Comparison of ENCODE assay signal across 10 cellular contexts in the genomic region with DNA sequence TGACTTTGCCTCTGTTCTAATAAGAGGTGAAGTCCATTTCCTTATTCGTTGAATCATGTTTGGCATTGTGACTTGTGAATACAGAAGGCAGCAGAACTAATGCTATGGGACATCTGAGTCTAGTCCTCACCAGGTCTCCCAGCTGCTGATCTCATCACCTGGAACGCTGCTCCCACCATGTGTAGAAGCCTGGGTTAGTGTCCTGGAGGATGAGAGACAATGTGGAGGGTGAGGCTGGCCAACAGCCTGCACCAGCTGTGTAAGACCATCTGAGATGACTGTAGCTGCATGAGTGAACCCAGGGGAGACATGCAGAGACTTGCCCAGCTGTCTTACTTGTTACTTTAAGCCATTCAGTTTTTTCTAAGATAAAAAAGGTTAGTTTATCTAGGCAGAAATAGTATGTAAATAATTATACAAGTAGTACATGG. TPM values are rescaled to one million over a fixed set of nuclear protein-coding genes. Genes with fewer than 3 reads are reported as not detected.
DNase-seq lines count a peak whose midpoint lies in the region; ATAC-seq, FAIRE-seq and TF ChIP-seq lines count a peak whose summit lies in the region.
"Had no signal": no experiment of that assay in that cellular context is flagged by ENCODE, and none has a peak within 500 bp of the region (broad histone marks: within the 10 kb centered on the region; RNA-seq: fewer than 3 reads in every experiment).

No MANE protein-coding gene starts in this region.

- peaks cover 12 to 16% of the 10 kb centered on the region in 2 donors for H3K4me1 Mint-ChIP-seq in immature natural killer cell

- peak overlapping the region; percentile 10 to 64 for H3K27ac ChIP-seq in liver (ENCODE audit: low read depth in 1 of 2, low read length in 2 of 2)

- H3K27me3 Mint-ChIP-seq in immature natural killer cell (ENCODE audit: low read depth in 3 of 3), result peaks cover 8 to 20% (median 11%) of the 10 kb centered on the region in 3 donors

- ATAC-seq in GM21576 (IDR thresholded peaks at IDR 0.05; ENCODE audit: unreplicated experiment), result peak; percentile 33
- ATAC-seq in mucosa of descending colon, result no peak

- no peaks in the 10 kb centered on the region for H3K9me3 ChIP-seq in liver (ENCODE audit: control insufficient read depth in 4 of 4, low read length in 3 of 4)
- no peaks in the 10 kb centered on the region for H3K9me3 ChIP-seq in mucosa of descending colon

- no peak for TF ChIP-seq RAD21 in liver (IDR thresholded peaks at IDR 0.05)

- TF ChIP-seq CTCF in liver (IDR thresholded peaks at IDR 0.05; ENCODE audit: low read depth, low read length, missing input control) (no peak), mucosa of descending colon (IDR thresholded peaks at IDR 0.05) (no peak)

- H3K36me3 ChIP-seq in liver (ENCODE audit: control insufficient read depth in 4 of 4, insufficient read depth in 3 of 4, low read depth in 1 of 4, low read length in 3 of 4) (peaks cover 0 to 5% (median 0%) of the 10 kb centered on the region in 4 donors), mucosa of descending colon (ENCODE audit: low read depth) (no peaks in the 10 kb centered on the region)

- H3K4me3 ChIP-seq in liver (ENCODE audit: low read depth in 1 of 3, low read length in 3 of 3) (peak overlapping the region in 2 of 3 donors; percentile 14 to 83), mucosa of descending colon (no peak overlapping the region)

- no peak overlapping the region for H3K27ac Mint-ChIP-seq in immature natural killer cell

- 39% methylated on average over 2 of the region's 2 CpGs for WGBS in liver

- peaks cover 0 to 10% (median 0%) of the 10 kb centered on the region in 3 donors for H3K36me3 Mint-ChIP-seq in immature natural killer cell

- peaks cover 5 to 26% (median 15%) of the 10 kb centered on the region in 4 donors for H3K4me1 ChIP-seq in liver (ENCODE audit: control insufficient read depth in 4 of 4, insufficient read depth in 4 of 4, low read length in 3 of 4)
- no peaks in the 10 kb centered on the region for H3K4me1 ChIP-seq in mucosa of descending colon (ENCODE audit: low read depth)

- DNase-seq in GM12891 (ENCODE audit: insufficient read length, low spot score), result no peak
- peak; percentile 15 for DNase-seq in NCI-H69 (lab: John Stamatoyannopoulos, UW)
- DNase-seq in mucosa of descending colon, result no peak
- DNase-seq in immature natural killer cell, result no peak
- no peak for DNase-seq in A172 (ENCODE audit: low spot score)
- no peak for DNase-seq in NCI-H2196 treated with DMSO at 0.1 percent for 48 hours (lab: John Stamatoyannopoulos, UW; ENCODE audit: unreplicated experiment)
- DNase-seq: activated CD8-positive, alpha-beta memory T cell treated with anti-CD3 and anti-CD28 coated beads, Interleukin-2, amount 50 U/mL, for 48 hours; NCI-H2107 had no signal

- peaks cover 0 to 2% (median 0%) of the 10 kb centered on the region in 6 donors for H3K9me3 Mint-ChIP-seq in immature natural killer cell

- H3K27me3 ChIP-seq in liver (ENCODE audit: control insufficient read depth in 4 of 4, insufficient read depth in 4 of 4, low read length in 3 of 4), result no peaks in the 10 kb centered on the region

- intact Hi-C loops in mucosa of descending colon (cut with DNase I, micrococcal nuclease), result no loop called here

- peak; percentile 82 for FAIRE-seq in GM12891 (lab: Jason Lieb, UNC)

- H3K4me3 Mint-ChIP-seq in immature natural killer cell, result no peak overlapping the region

- peak overlapping the region in 1 of 2 donors; percentile 90 for H3K9ac ChIP-seq in liver (ENCODE audit: low read depth in 1 of 2, low read length in 2 of 2)

- peak; percentile 79 for TF ChIP-seq POLR2A in GM12891 (IDR thresholded peaks at IDR 0.05; ENCODE audit: low read depth, low read length)

TF ChIP-seq in GM12891, 5 proteins besides CTCF, POLR2A, EP300 and RAD21:
- TF ChIP-seq POLR2AphosphoS5 (IDR thresholded peaks at IDR 0.05; ENCODE audit: low read depth, low read length), result peak; percentile 61; the same call in 1 of the 2 replicates
- TF ChIP-seq POU2F2 (IDR thresholded peaks at IDR 0.05; ENCODE audit: low read depth, low read length), result 0 out of 2 replicates have a peak, but pooled peaks have one; percentile 70
- peak; percentile 90 for TF ChIP-seq TAF1 (IDR thresholded peaks at IDR 0.05; ENCODE audit: low read depth, low read length)
- no peak for TF ChIP-seq PAX5 (IDR thresholded peaks at IDR 0.05; ENCODE audit: insufficient read depth, low read length, severe bottlenecking)
- TF ChIP-seq SPI1 (IDR thresholded peaks at IDR 0.05; ENCODE audit: low read depth, low read length), result 0 out of 2 replicates have a peak, but pooled peaks have one; percentile 22
TF ChIP-seq in GM12891: peak in this region for 4.

TF ChIP-seq in liver, 16 proteins besides CTCF, POLR2A, EP300 and RAD21:
- TF ChIP-seq HNF4A (conservative IDR thresholded peaks at IDR 0.05) (no peak), EGR1 (IDR thresholded peaks at IDR 0.05; ENCODE audit: low read depth in 2 of 2) (no peak), TAF1 (conservative IDR thresholded peaks at IDR 0.05) (no peak), FOXA2 (IDR thresholded peaks at IDR 0.05) (no peak), REST (IDR thresholded peaks at IDR 0.05) (no peak), JUND (IDR thresholded peaks at IDR 0.05) (no peak), RXRA (IDR thresholded peaks at IDR 0.05) (no peak), HNF4G (IDR thresholded peaks at IDR 0.05) (no peak), YY1 (IDR thresholded peaks at IDR 0.05) (no peak), SP1 (IDR thresholded peaks at IDR 0.05) (no peak), ZBTB33 (IDR thresholded peaks at IDR 0.05) (no peak), GABPA (IDR thresholded peaks at IDR 0.05 in 1 of 2, conservative IDR thresholded peaks at IDR 0.05 in 1 of 2) (no peak), NR2F2 (IDR thresholded peaks at IDR 0.05) (no peak), FOXA1 (IDR thresholded peaks at IDR 0.05) (no peak)
- TF ChIP-seq, protein P1, sequence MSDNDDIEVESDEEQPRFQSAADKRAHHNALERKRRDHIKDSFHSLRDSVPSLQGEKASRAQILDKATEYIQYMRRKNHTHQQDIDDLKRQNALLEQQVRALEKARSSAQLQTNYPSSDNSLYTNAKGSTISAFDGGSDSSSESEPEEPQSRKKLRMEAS (IDR thresholded peaks at IDR 0.05), result no peak
- TF ChIP-seq, protein P2, sequence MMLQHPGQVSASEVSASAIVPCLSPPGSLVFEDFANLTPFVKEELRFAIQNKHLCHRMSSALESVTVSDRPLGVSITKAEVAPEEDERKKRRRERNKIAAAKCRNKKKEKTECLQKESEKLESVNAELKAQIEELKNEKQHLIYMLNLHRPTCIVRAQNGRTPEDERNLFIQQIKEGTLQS (IDR thresholded peaks at IDR 0.05), result no peak

RNA-seq across cellular contexts. Expression of gene HAAO, which starts 3.5 kb away (rescaled TPM):
- 17.0 TPM for polyA plus RNA-seq in GM12891 (2012; ENCODE audit: low read depth, missing spikeins)
- total RNA-seq in liver, result 100 to 1,000 TPM in 1 of 2 donors, 10 to 100 TPM in 1; 17.4 to 126 TPM
- 100 to 1,000 TPM; 134 to 140 TPM for polyA plus RNA-seq in liver
- 10 to 100 TPM in 1 of 3 donors, 1 to 10 TPM in 2; 5.8 to 38.4 (median 9.8) TPM for total RNA-seq in mucosa of descending colon
- under 1 TPM in 1 of 3 donors, not detected in 2; 0.50 TPM for polyA plus RNA-seq in immature natural killer cell
- total RNA-seq in A172 (2014; rRNA removed; shearing (Covaris generic)), result not detected in 2 replicates

RNA-seq across cellular contexts. Expression of gene OXER1, which starts 32.0 kb away (rescaled TPM):
- polyA plus RNA-seq in GM12891 (2012; ENCODE audit: low read depth, missing spikeins), result 2.6 TPM
- total RNA-seq in liver (1 to 10 TPM; 2.2 to 5.9 TPM), mucosa of descending colon (1 to 10 TPM; 1.6 to 8.9 (median 2.4) TPM)
- polyA plus RNA-seq in liver (1 to 10 TPM; 7.5 to 8.1 TPM), immature natural killer cell (not detected)
- not detected in 2 replicates for total RNA-seq in A172 (2014; rRNA removed; shearing (Covaris generic))
